In the genomic region with DNA sequence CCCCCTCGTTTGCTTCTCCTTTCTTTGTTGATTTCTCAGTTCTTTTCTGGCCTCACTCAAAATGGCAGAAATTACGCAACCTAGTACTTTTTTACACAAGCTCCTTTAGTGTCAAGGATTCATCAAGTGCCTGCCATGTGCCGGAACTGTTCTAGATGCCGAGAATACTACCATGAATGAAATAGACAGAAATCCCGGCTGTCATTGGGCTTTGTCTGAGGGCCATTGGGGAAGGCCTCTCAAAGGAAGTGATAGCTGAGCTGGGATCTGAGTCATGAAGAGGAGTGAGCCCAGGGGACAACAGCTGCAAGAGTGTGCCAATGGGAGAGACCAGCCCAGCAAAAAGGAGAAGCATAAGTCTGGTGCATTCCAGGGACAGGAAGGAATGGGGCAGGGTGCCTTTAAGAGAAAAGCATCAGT, we compare ENCODE assay signal across 8 cellular contexts. TPM values are rescaled to one million over a fixed set of nuclear protein-coding genes. Genes with fewer than 3 reads are reported as not detected.
DNase-seq lines count a peak whose midpoint lies in the region; ATAC-seq and TF ChIP-seq lines count a peak whose summit lies in the region.

No MANE protein-coding gene starts in this region.

- dilution Hi-C loops in mammary epithelial cell (cut with HindIII; ENCODE audit: low sequenced_read_pairs) = no loop called here

- H3K27ac ChIP-seq in mammary epithelial cell (ENCODE audit: insufficient read depth, low read depth, low read length) (peak overlapping the region; percentile 64), right lobe of liver (peak overlapping the region; percentile 70 to 74 (median 73)), thyroid gland (peak overlapping the region; percentile 87 to 98 (median 98))

- H3K4me1 ChIP-seq in mammary epithelial cell (ENCODE audit: insufficient read depth, low read length) (peaks cover 26% of the 10 kb centered on the region), right lobe of liver (peaks cover 0 to 7% (median 0%) of the 10 kb centered on the region in 4 donors), thyroid gland (peaks cover 20 to 33% of the 10 kb centered on the region in 2 donors)

- H3K27me3 ChIP-seq in mammary epithelial cell (ENCODE audit: insufficient read depth, low read length) (no peaks in the 10 kb centered on the region), right lobe of liver (no peaks in the 10 kb centered on the region), thyroid gland (no peaks in the 10 kb centered on the region), H7 (ENCODE audit: control insufficient read depth, insufficient read depth, low read length) (no peaks in the 10 kb centered on the region)

- intact Hi-C loops in mammary epithelial cell (cut with micrococcal nuclease) = loop anchor here (5.0 kb wide), 1 partner anchor 55 kb away; no protein-coding TSS in a partner anchor
- intact Hi-C loops in right lobe of liver (cut with DNase I) = no loop called here
- intact Hi-C loops in thyroid gland (cut with DNase I) = loop anchor here (10.0 kb wide), 1 partner anchor 53 kb away; no protein-coding TSS in a partner anchor

- no TSS peak for BruUV-seq in mammary epithelial cell (replicated peaks; lab: Mats Ljungman, UMichigan)

- TF ChIP-seq POLR2A in right lobe of liver (IDR thresholded peaks at IDR 0.05) (no peak), thyroid gland (IDR thresholded peaks at IDR 0.05) (no peak)

- H4K20me1 ChIP-seq in mammary epithelial cell (ENCODE audit: insufficient read depth, low read length) = no peaks in the 10 kb centered on the region

- in situ Hi-C loops in mammary epithelial cell (cut with MboI; ENCODE audit: low sequenced_read_pairs in 2 of 2) = no loop called here

- no peaks in the 10 kb centered on the region for H3K79me2 ChIP-seq in mammary epithelial cell (ENCODE audit: insufficient read depth, low read length)

- peak overlapping the region; percentile 45 for H3K4me2 ChIP-seq in mammary epithelial cell (ENCODE audit: insufficient read depth, low read depth, low read length)

- no peak for TF ChIP-seq CTCF in mammary epithelial cell (conservative IDR thresholded peaks at IDR 0.05 in 1 of 2, IDR thresholded peaks at IDR 0.05 in 1 of 2; ENCODE audit: extremely low read depth in 1 of 2, insufficient read depth in 1 of 2, low read depth in 1 of 2, low read length in 2 of 2)
- no peak for TF ChIP-seq CTCF in right lobe of liver (IDR thresholded peaks at IDR 0.05)
- no peak for TF ChIP-seq CTCF in thyroid gland (IDR thresholded peaks at IDR 0.05)

- H3K4me3 ChIP-seq in mammary epithelial cell (replicated peaks in 1 of 3; ENCODE audit: insufficient read depth in 1 of 3, low read depth in 2 of 3, low read length in 3 of 3) (no peak overlapping the region), right lobe of liver (no peak overlapping the region), thyroid gland (replicated peaks in 1 of 3) (no peak overlapping the region), H7 (ENCODE audit: insufficient read depth, low read depth, low read length) (no peak overlapping the region)

- peak overlapping the region; percentile 41 for H2AFZ ChIP-seq in mammary epithelial cell (ENCODE audit: low read depth, low read length)

- peak; percentile 60 for DNase-seq in AG08396 (ENCODE audit: low spot score)
- peak; percentile 73 to 89 for DNase-seq in NCI-H187 (lab: John Stamatoyannopoulos, UW)
- peak; percentile 72 for DNase-seq in mammary epithelial cell
- DNase-seq in right lobe of liver = no peak
- peak; percentile 55 to 57 for DNase-seq in thyroid gland
- DNase-seq in H7 = no peak
- no peak for DNase-seq in NAMALWA (ENCODE audit: low spot score)
- DNase-seq in central memory CD4-positive, alpha-beta T cell = no peak

- CTCF ChIA-PET in mammary epithelial cell (lab: Charles Lee; ENCODE audit: low non-redundant PET) = interaction anchor here (0.6 kb wide), 1 partner anchor 110 kb away, joined by 3 read pairs; no protein-coding TSS in a partner anchor

- H3K36me3 ChIP-seq in mammary epithelial cell (ENCODE audit: insufficient read depth, low read length) = no peaks in the 10 kb centered on the region
- H3K36me3 ChIP-seq in right lobe of liver = no peaks in the 10 kb centered on the region
- H3K36me3 ChIP-seq in thyroid gland = no peaks in the 10 kb centered on the region
- no peaks in the 10 kb centered on the region for H3K36me3 ChIP-seq in H7 (replicated peaks; ENCODE audit: control insufficient read depth, insufficient read depth, low read length)

- H3K9ac ChIP-seq in mammary epithelial cell (ENCODE audit: insufficient read depth, low read length) = no peak overlapping the region

- H3K9me3 ChIP-seq in mammary epithelial cell (replicated peaks; ENCODE audit: insufficient read depth, low read length) (no peaks in the 10 kb centered on the region), right lobe of liver (no peaks in the 10 kb centered on the region), thyroid gland (no peaks in the 10 kb centered on the region)

- 80% methylated on average over 5 of the region's 5 CpGs for WGBS in mammary epithelial cell (ENCODE audit: low coverage, missing lambda C conversion rate)
- WGBS in right lobe of liver (ENCODE audit: insufficient coverage, low coverage, low lambda C conversion rate, missing lambda C conversion rate) = 63% methylated on average over 5 of the region's 5 CpGs
- 36 to 40% methylated on average over 5 of the region's 5 CpGs for WGBS in thyroid gland, 2 donors

- ATAC-seq in right lobe of liver = peak; percentile 40 to 51 (median 42)

RNA-seq across cellular contexts. Expression of a gene that starts 34.3 kb away (rescaled TPM):
- total RNA-seq in mammary epithelial cell = 100 to 1,000 TPM; 266 to 282 TPM
- polyA plus RNA-seq in mammary epithelial cell = 78.5 TPM
- 117 TPM for polyA minus RNA-seq in mammary epithelial cell
- 10 to 100 TPM; 55.7 to 86.3 (median 71.4) TPM for total RNA-seq in right lobe of liver
- 100 to 1,000 TPM; 142 to 229 (median 199) TPM for total RNA-seq in thyroid gland
- total RNA-seq in H7 (2014; rRNA removed; shearing (Covaris generic)) = 67.6 and 71.1 TPM in 2 replicates

Comparison
In these comparisons a context has a peak if more than half of its experiments do, and no peak if none do; other contexts are left out.
1. DNase-seq: peak in AG08396 (single experiment), NCI-H187 (2 of 2), mammary epithelial cell (single experiment) and thyroid gland (2 of 2); none in right lobe of liver (0 of 3), H7 (single experiment), NAMALWA (single experiment) and central memory CD4-positive, alpha-beta T cell (single experiment).
2. intact Hi-C loops: an anchor here in mammary epithelial cell (5.0 kb wide) and thyroid gland (10.0 kb wide); none called in right lobe of liver.
3. Peak in every context shown above with its lines, with median percentiles within 50 percentile points of each other: H3K27ac ChIP-seq.